In the genomic region with DNA sequence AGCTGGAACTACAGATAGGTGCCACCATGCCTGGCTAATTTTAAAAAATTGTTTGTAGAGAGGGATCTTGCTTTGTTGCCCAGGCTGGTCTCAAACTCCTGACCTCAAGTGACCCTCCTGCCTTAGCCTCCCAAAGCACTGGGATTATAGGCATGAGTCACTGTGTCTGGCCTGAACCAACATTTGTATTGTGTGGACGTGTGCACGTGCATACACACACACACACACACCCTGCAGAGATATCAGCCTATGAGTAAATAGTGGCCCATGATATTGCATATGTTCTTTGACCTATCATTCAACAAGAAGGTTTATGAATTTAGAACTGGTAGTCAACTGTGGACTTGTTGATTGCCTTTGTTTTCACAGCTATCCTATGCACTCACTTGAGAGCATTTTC, we compare ENCODE assay signal across 15 cellular contexts.
A peak's percentile ranks its signal among the peaks of the same experiment; 100 is the strongest.
DNase-seq lines count a peak whose midpoint lies in the region; ATAC-seq and TF ChIP-seq lines count a peak whose summit lies in the region.
"Had no signal": no experiment of that assay in that cellular context is flagged by ENCODE, and none has a peak within 500 bp of the region (broad histone marks: within the 10 kb centered on the region; RNA-seq: fewer than 3 reads in every experiment).

No MANE protein-coding gene starts in this region.

- intact Hi-C loops in psoas muscle (cut with DNase I) (no loop called here), thyroid gland (cut with DNase I) (no loop called here)

- H3K27me3 ChIP-seq in psoas muscle (ENCODE audit: insufficient read depth in 3 of 3, low read length in 2 of 3) (no peaks in the 10 kb centered on the region), thyroid gland (no peaks in the 10 kb centered on the region)

- H3K27ac ChIP-seq in psoas muscle (peak overlapping the region; percentile 54), thyroid gland (no peak overlapping the region)

- ATAC-seq in psoas muscle (peak in 1 of 4 donors; percentile 19), HG03139 (IDR thresholded peaks at IDR 0.05; ENCODE audit: unreplicated experiment) (no peak)
- ATAC-seq: GM23338, T-cell had no signal

- H3K4me1 ChIP-seq in psoas muscle: peaks cover 19% of the 10 kb centered on the region
- no peaks in the 10 kb centered on the region for H3K4me1 ChIP-seq in thyroid gland

- no peak for TF ChIP-seq CTCF in fibroblast of villous mesenchyme (IDR thresholded peaks at IDR 0.05; ENCODE audit: insufficient read depth, low read depth, low read length)
- no peak for TF ChIP-seq CTCF in psoas muscle (IDR thresholded peaks at IDR 0.05)
- no peak for TF ChIP-seq CTCF in thyroid gland (IDR thresholded peaks at IDR 0.05)

- H3K9me3 ChIP-seq in psoas muscle (no peaks in the 10 kb centered on the region), thyroid gland (no peaks in the 10 kb centered on the region)

- H3K36me3 ChIP-seq in psoas muscle (ENCODE audit: insufficient read depth in 1 of 2, low read depth in 1 of 2) (no peaks in the 10 kb centered on the region), thyroid gland (no peaks in the 10 kb centered on the region)

- no peak overlapping the region for H3K4me3 ChIP-seq in fibroblast of villous mesenchyme (ENCODE audit: low read depth, low read length)
- H3K4me3 ChIP-seq in psoas muscle: no peak overlapping the region
- no peak overlapping the region for H3K4me3 ChIP-seq in thyroid gland (replicated peaks in 1 of 3)
- H3K4me3 ChIP-seq: GM23338 had no signal

- peak; percentile 56 for DNase-seq in EL
- DNase-seq in NCI-H748 treated with DMSO at 0.1 percent for 48 hours (lab: John Stamatoyannopoulos, UW): peak; percentile 28
- DNase-seq in fibroblast of villous mesenchyme (ENCODE audit: low read depth): peak; percentile 65
- DNase-seq in psoas muscle: no peak
- no peak for DNase-seq in thyroid gland
- no peak for DNase-seq in NCI-H524 (lab: John Stamatoyannopoulos, UW)
- DNase-seq: activated CD4-positive, alpha-beta T cell treated with anti-CD3 and anti-CD28 coated beads for 1 hour; activated T-cell treated with anti-CD3 and anti-CD28 coated beads, Interleukin-2, amount 50 U/mL, for 1 hour; GF-D8; Karpas-422; naive B cell; stimulated activated CD4-positive, alpha-beta T cell treated with anti-CD3 and anti-CD28 coated beads, Interleukin-4, amount 100 ng/mL, for 1 hour; T-cell had no signal

- no peak for TF ChIP-seq POLR2A in thyroid gland (IDR thresholded peaks at IDR 0.05)

- WGBS in psoas muscle, 3 donors: 34 to 69% (median 35%) methylated on average over 2 of the region's 2 CpGs
- WGBS in thyroid gland, 2 donors: 85 to 90% methylated on average over 2 of the region's 2 CpGs

Comparison
In these comparisons a context has a peak if more than half of its experiments do, and no peak if none do; other contexts are left out.
1. DNase-seq: peak in EL (single experiment), NCI-H748 treated with DMSO at 0.1 percent for 48 hours (single experiment) and fibroblast of villous mesenchyme (single experiment); none in psoas muscle (0 of 2), thyroid gland (0 of 2) and NCI-H524 (0 of 2).